ENCODE assay signal across 8 cellular contexts in the genomic region with DNA sequence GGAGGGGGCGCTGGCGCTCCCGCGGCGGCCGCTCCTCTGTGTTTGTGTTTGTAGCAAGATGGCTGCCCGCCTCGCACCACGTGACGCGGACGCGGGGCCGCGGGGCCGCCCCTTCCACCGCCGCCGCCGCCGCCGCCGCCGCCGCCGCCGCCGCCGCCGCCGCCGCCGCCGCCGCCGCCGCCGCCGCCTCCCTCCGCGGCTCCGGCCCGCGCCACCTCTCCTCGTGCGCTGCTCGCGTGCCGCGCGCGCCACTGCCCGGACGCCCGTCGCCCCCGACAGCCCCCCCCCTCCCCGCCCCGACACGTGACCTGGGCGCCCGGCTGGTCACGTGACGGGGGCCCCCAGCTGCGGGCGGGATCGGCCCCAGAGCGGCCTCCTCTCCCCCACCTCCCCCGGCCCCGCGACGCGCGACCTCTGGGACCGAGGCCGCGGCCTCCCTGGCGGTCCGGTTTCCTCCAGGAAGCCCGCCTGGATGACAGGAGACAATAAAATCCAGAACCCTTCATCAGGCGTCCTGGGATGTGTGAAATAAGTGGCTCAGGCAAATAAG. TPM values are rescaled to one million over a fixed set of nuclear protein-coding genes. Genes with fewer than 3 reads are reported as not detected.
DNase-seq lines count a peak whose midpoint lies in the region; ATAC-seq, FAIRE-seq and TF ChIP-seq lines count a peak whose summit lies in the region.

A gene with protein sequence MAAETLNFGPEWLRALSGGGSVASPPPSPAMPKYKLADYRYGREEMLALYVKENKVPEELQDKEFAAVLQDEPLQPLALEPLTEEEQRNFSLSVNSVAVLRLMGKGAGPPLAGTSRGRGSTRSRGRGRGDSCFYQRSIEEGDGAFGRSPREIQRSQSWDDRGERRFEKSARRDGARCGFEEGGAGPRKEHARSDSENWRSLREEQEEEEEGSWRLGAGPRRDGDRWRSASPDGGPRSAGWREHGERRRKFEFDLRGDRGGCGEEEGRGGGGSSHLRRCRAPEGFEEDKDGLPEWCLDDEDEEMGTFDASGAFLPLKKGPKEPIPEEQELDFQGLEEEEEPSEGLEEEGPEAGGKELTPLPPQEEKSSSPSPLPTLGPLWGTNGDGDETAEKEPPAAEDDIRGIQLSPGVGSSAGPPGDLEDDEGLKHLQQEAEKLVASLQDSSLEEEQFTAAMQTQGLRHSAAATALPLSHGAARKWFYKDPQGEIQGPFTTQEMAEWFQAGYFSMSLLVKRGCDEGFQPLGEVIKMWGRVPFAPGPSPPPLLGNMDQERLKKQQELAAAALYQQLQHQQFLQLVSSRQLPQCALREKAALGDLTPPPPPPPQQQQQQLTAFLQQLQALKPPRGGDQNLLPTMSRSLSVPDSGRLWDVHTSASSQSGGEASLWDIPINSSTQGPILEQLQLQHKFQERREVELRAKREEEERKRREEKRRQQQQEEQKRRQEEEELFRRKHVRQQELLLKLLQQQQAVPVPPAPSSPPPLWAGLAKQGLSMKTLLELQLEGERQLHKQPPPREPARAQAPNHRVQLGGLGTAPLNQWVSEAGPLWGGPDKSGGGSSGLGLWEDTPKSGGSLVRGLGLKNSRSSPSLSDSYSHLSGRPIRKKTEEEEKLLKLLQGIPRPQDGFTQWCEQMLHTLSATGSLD (N-terminal part only) (minus strand): TSS at position 55 of the 550 bp plus-strand sequence. CDS start 6,012 bp downstream, outside the sequence.

- peaks cover 13% of the 10 kb centered on the region for H3K36me3 Mint-ChIP-seq in WTC11

- H3K9me3 Mint-ChIP-seq in WTC11, result no peaks in the 10 kb centered on the region

- peaks cover 47% of the 10 kb centered on the region for H3K4me1 Mint-ChIP-seq in WTC11

- peak within 1 kb of the TSS; percentile 79 for H3K4me2 ChIP-seq in DOHH2 (ENCODE audit: low read length)

- peak within 1 kb of the TSS; percentile 32 for H3K27ac ChIP-seq in DOHH2 (ENCODE audit: low read depth, low read length)
- peak within 1 kb of the TSS; percentile 2 to 72 for H3K27ac ChIP-seq in small intestine (ENCODE audit: low read depth in 1 of 2, low read length in 1 of 2)

- peaks cover 47% of the 10 kb centered on the region for H3K4me1 ChIP-seq in DOHH2 (ENCODE audit: control insufficient read depth, low read length)
- H3K4me1 ChIP-seq in small intestine (ENCODE audit: control insufficient read depth in 2 of 2, insufficient read depth in 1 of 2, low read depth in 1 of 2, low read length in 1 of 2), result no peaks in the 10 kb centered on the region

- no peaks in the 10 kb centered on the region for H3K27me3 Mint-ChIP-seq in WTC11 (ENCODE audit: low read depth)

- H3K4me3 ChIP-seq in DOHH2 (ENCODE audit: low read length) (peak within 1 kb of the TSS; percentile 87), H7 (ENCODE audit: insufficient read depth, low read depth, low read length) (peak within 1 kb of the TSS; percentile 75), small intestine (ENCODE audit: low read depth in 1 of 2, low read length in 2 of 2) (peak within 1 kb of the TSS; percentile 73 to 97)

- H3K9me3 ChIP-seq in DOHH2 (ENCODE audit: control insufficient read depth, insufficient read depth, low read length) (no peaks in the 10 kb centered on the region), small intestine (ENCODE audit: control insufficient read depth, low read depth) (no peaks in the 10 kb centered on the region)

- no peak for FAIRE-seq in small intestine (lab: Jason Lieb, UNC)

- DNase-seq in H7, result peak; percentile 98
- DNase-seq in NCI-H1930 (lab: John Stamatoyannopoulos, UW), result peak; percentile 76 to 80
- peak; percentile 72 for DNase-seq in WTC11 (ENCODE audit: low spot score)
- DNase-seq in central memory CD4-positive, alpha-beta T cell, result peak; percentile 67
- peak; percentile 52 for DNase-seq in iris pigment epithelial cell (ENCODE audit: low read depth)
- DNase-seq in small intestine, result peak; percentile 55

- TF ChIP-seq CTCF in DOHH2 (IDR thresholded peaks at IDR 0.05; ENCODE audit: low read depth, low read length, poor library complexity, severe bottlenecking), result no peak
- no peak for TF ChIP-seq CTCF in WTC11 (IDR thresholded peaks at IDR 0.05)

- WGBS in small intestine, 3 donors, result 1 to 2% (median 1%) methylated on average over 9 to 71 of the region's 81 CpGs

- POLR2A ChIA-PET in WTC11 (lab: Charles Lee), result interaction anchor here (1.0 to 5.4 kb wide), 2 partner anchors 11 to 133 kb away, joined by 3 to 30 read pairs; partner anchors contain the start of genes EPHB4 and POP7

- H3K27ac Mint-ChIP-seq in WTC11, result peak within 1 kb of the TSS; percentile 97

- peaks cover 19% of the 10 kb centered on the region for H3F3A ChIP-seq in DOHH2 (ENCODE audit: control insufficient read depth, insufficient read depth)

- peaks cover 33% of the 10 kb centered on the region for H3K27me3 ChIP-seq in DOHH2 (ENCODE audit: control insufficient read depth, low read length)
- no peaks in the 10 kb centered on the region for H3K27me3 ChIP-seq in H7 (ENCODE audit: control insufficient read depth, insufficient read depth, low read length)
- no peaks in the 10 kb centered on the region for H3K27me3 ChIP-seq in small intestine (ENCODE audit: control insufficient read depth in 2 of 2, insufficient read depth in 2 of 2, low read length in 2 of 2)

- CTCF ChIA-PET in WTC11 (lab: Charles Lee), result interaction anchor here (0.9 to 8.5 kb wide), 8 partner anchors 9 to 158 kb away, joined by 3 to 108 read pairs (median 4); partner anchors contain the start of genes MOSPD3, POP7 and SLC12A9

- H3K9me2 ChIP-seq in DOHH2 (replicated peaks; ENCODE audit: control insufficient read depth, low read length), result no peaks in the 10 kb centered on the region

- peaks cover 19% of the 10 kb centered on the region for H4K20me1 ChIP-seq in DOHH2 (ENCODE audit: control insufficient read depth, insufficient read depth, low read depth, low read length)

- H3K79me2 ChIP-seq in DOHH2 (ENCODE audit: control insufficient read depth, low read length), result peaks cover 45% of the 10 kb centered on the region

- ATAC-seq in WTC11 (peak; percentile 2; the same call in 1 of the 2 replicates), GM18858 (IDR thresholded peaks at IDR 0.05; ENCODE audit: unreplicated experiment) (no peak)

- peak within 1 kb of the TSS; percentile 96 for H3K4me3 Mint-ChIP-seq in WTC11

- H3K36me3 ChIP-seq in DOHH2 (ENCODE audit: control insufficient read depth, low read length) (peaks cover 35% of the 10 kb centered on the region), H7 (replicated peaks; ENCODE audit: control insufficient read depth, insufficient read depth, low read length) (peaks cover 4% of the 10 kb centered on the region; the same call in 1 of the 2 replicates), small intestine (ENCODE audit: control insufficient read depth in 2 of 2, insufficient read depth in 2 of 2, low read length in 2 of 2) (no peaks in the 10 kb centered on the region)

TF ChIP-seq in WTC11, 78 proteins besides CTCF, POLR2A, EP300 and RAD21 (continues in another document):
- TF ChIP-seq MXD4 (CRISPR knock-in tag; IDR thresholded peaks at IDR 0.05; ENCODE audit: borderline replicate concordance) (no peak), GABPB1 (CRISPR knock-in tag; IDR thresholded peaks at IDR 0.05) (no peak), NR3C1 (CRISPR knock-in tag; conservative IDR thresholded peaks at IDR 0.05; ENCODE audit: low read depth) (no peak), ZNF138 (CRISPR knock-in tag; conservative IDR thresholded peaks at IDR 0.05) (no peak), ZNF121 (CRISPR knock-in tag; IDR thresholded peaks at IDR 0.05) (peak; percentile 60; the same call in 1 of the 2 replicates), JUN (CRISPR knock-in tag; IDR thresholded peaks at IDR 0.05) (no peak), ELF4 (CRISPR knock-in tag; IDR thresholded peaks at IDR 0.05; ENCODE audit: low read depth) (0 out of 2 replicates have a peak, but pooled peaks have one; percentile 23), TEAD4 (CRISPR knock-in tag; IDR thresholded peaks at IDR 0.05) (no peak), TP53 (CRISPR knock-in tag; IDR thresholded peaks at IDR 0.05) (no peak)
- TF ChIP-seq, protein P1, sequence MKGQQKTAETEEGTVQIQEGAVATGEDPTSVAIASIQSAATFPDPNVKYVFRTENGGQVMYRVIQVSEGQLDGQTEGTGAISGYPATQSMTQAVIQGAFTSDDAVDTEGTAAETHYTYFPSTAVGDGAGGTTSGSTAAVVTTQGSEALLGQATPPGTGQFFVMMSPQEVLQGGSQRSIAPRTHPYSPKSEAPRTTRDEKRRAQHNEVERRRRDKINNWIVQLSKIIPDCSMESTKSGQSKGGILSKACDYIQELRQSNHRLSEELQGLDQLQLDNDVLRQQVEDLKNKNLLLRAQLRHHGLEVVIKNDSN (CRISPR knock-in tag; IDR thresholded peaks at IDR 0.05), result peak; percentile 86
- TF ChIP-seq, protein P2, sequence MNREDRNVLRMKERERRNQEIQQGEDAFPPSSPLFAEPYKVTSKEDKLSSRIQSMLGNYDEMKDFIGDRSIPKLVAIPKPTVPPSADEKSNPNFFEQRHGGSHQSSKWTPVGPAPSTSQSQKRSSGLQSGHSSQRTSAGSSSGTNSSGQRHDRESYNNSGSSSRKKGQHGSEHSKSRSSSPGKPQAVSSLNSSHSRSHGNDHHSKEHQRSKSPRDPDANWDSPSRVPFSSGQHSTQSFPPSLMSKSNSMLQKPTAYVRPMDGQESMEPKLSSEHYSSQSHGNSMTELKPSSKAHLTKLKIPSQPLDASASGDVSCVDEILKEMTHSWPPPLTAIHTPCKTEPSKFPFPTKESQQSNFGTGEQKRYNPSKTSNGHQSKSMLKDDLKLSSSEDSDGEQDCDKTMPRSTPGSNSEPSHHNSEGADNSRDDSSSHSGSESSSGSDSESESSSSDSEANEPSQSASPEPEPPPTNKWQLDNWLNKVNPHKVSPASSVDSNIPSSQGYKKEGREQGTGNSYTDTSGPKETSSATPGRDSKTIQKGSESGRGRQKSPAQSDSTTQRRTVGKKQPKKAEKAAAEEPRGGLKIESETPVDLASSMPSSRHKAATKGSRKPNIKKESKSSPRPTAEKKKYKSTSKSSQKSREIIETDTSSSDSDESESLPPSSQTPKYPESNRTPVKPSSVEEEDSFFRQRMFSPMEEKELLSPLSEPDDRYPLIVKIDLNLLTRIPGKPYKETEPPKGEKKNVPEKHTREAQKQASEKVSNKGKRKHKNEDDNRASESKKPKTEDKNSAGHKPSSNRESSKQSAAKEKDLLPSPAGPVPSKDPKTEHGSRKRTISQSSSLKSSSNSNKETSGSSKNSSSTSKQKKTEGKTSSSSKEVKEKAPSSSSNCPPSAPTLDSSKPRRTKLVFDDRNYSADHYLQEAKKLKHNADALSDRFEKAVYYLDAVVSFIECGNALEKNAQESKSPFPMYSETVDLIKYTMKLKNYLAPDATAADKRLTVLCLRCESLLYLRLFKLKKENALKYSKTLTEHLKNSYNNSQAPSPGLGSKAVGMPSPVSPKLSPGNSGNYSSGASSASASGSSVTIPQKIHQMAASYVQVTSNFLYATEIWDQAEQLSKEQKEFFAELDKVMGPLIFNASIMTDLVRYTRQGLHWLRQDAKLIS (CRISPR knock-in tag; IDR thresholded peaks at IDR 0.05; ENCODE audit: borderline replicate concordance), result no peak

RNA-seq across cellular contexts. Expression of the gene that starts here (rescaled TPM):
- 48.2 and 66.4 TPM in 2 replicates for total RNA-seq in H7 (2014; rRNA removed; shearing (Covaris generic))
- 116 to 130 TPM (median 123 TPM) in 3 replicates for total RNA-seq in WTC11 (2021)
- polyA plus RNA-seq in small intestine, result 10 to 100 TPM; 15.7 to 18.6 (median 17.3) TPM
